Comparison of ENCODE assay signal across 1 cellular context in genomic region chr1:218743861-218744505, GRCh38.
TF ChIP-seq lines count a peak whose summit lies in the region.

No MANE protein-coding gene starts in this region.

TF ChIP-seq in IMR-90, 13 proteins besides CTCF, POLR2A, EP300 and RAD21 (continued from another document):
- TF ChIP-seq BHLHE40 (IDR thresholded peaks at IDR 0.05; ENCODE audit: low read depth, low read length) (no peak), MXI1 (IDR thresholded peaks at IDR 0.05; ENCODE audit: borderline replicate concordance, low read depth, low read length) (no peak), RFX5 (IDR thresholded peaks at IDR 0.05; ENCODE audit: low read depth, low read length) (no peak), NFE2L2 (IDR thresholded peaks at IDR 0.05; ENCODE audit: low read depth, low read length) (no peak), MAFK (IDR thresholded peaks at IDR 0.05; ENCODE audit: low read depth, low read length) (no peak), SMC3 (IDR thresholded peaks at IDR 0.05; ENCODE audit: low read depth, low read length) (no peak), FOS (IDR thresholded peaks at IDR 0.05; ENCODE audit: low read depth, low read length) (no peak), MAZ (IDR thresholded peaks at IDR 0.05; ENCODE audit: borderline replicate concordance, low read depth, low read length) (no peak)
- TF ChIP-seq, protein P1, sequence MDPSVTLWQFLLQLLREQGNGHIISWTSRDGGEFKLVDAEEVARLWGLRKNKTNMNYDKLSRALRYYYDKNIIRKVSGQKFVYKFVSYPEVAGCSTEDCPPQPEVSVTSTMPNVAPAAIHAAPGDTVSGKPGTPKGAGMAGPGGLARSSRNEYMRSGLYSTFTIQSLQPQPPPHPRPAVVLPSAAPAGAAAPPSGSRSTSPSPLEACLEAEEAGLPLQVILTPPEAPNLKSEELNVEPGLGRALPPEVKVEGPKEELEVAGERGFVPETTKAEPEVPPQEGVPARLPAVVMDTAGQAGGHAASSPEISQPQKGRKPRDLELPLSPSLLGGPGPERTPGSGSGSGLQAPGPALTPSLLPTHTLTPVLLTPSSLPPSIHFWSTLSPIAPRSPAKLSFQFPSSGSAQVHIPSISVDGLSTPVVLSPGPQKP (IDR thresholded peaks at IDR 0.05; ENCODE audit: borderline replicate concordance, low read depth, low read length), result no peak
